ENCODE assay signal across 16 cellular contexts in genomic region chr7:94423865-94424264, GRCh38. TPM values are rescaled to one million over a fixed set of nuclear protein-coding genes. Genes with fewer than 3 reads are reported as not detected.
DNase-seq lines count a peak whose midpoint lies in the region.
"Had no signal": no experiment of that assay in that cellular context is flagged by ENCODE, and none has a peak within 500 bp of the region (broad histone marks: within the 10 kb centered on the region; RNA-seq: fewer than 3 reads in every experiment).

No MANE protein-coding gene starts in this region.

- H3K4me1 ChIP-seq in adipocyte (ENCODE audit: control insufficient read depth, insufficient read depth, low read length): peaks cover 63% of the 10 kb centered on the region
- H3K4me1 ChIP-seq in skeletal muscle satellite cell (ENCODE audit: control insufficient read depth, insufficient read depth, low read length): peaks cover 55% of the 10 kb centered on the region
- H3K4me1 ChIP-seq: BLaER1 treated with 17β-estradiol and CSF1 and Interleukin-3, amounts not matched to agents 10 nM and 100 nM; upper lobe of right lung had no signal

- in situ Hi-C loops in ACHN (cut with HindIII; ENCODE audit: low pct_ligation_motif_present, low pct_unique_long_range_greater_than_20kb, low sequenced_read_pairs): no loop called here

- no peaks in the 10 kb centered on the region for H3K9me3 ChIP-seq in adipocyte (ENCODE audit: control insufficient read depth, low read length)
- no peaks in the 10 kb centered on the region for H3K9me3 ChIP-seq in skeletal muscle satellite cell (replicated peaks; ENCODE audit: low read length)
- H3K9me3 ChIP-seq: BLaER1 treated with 17β-estradiol and CSF1 and Interleukin-3, amounts not matched to agents 10 nM and 100 nM; HAP-1; upper lobe of right lung had no signal

- intact Hi-C loops in cardiac septum (cut with DNase I): no loop called here

- H3K9ac ChIP-seq in adipocyte (ENCODE audit: low read length) (peak overlapping the region; percentile 97), skeletal muscle satellite cell (ENCODE audit: low read depth, low read length) (peak overlapping the region; percentile 71)
- H3K9ac ChIP-seq: BLaER1 treated with 17β-estradiol and CSF1 and Interleukin-3, amounts not matched to agents 10 nM and 100 nM had no signal

- H3K27me3 ChIP-seq in adipocyte (replicated peaks; ENCODE audit: control insufficient read depth, insufficient read depth, low read length): no peaks in the 10 kb centered on the region
- H3K27me3 ChIP-seq in skeletal muscle satellite cell (ENCODE audit: control insufficient read depth, insufficient read depth, low read length): no peaks in the 10 kb centered on the region
- H3K27me3 ChIP-seq: BLaER1 treated with 17β-estradiol and CSF1 and Interleukin-3, amounts not matched to agents 10 nM and 100 nM; upper lobe of right lung had no signal

- DNase-seq in EH (ENCODE audit: low read depth) (peak; percentile 94), adipocyte (ENCODE audit: low read depth) (peak; percentile 70), fibroblast of peridontal ligament (ENCODE audit: extremely low read depth) (peak; percentile 86), cardiac septum (ENCODE audit: low spot score) (no peak), ACHN (no peak), GM19240 (ENCODE audit: insufficient read length, low spot score) (no peak)
- no peak for DNase-seq in stimulated activated naive CD4-positive, alpha-beta T cell (lab: John Stamatoyannopoulos, UW)
- DNase-seq: activated T-cell treated with anti-CD3 and anti-CD28 coated beads, Interleukin-2, amount 50 U/mL, for 4 hours; amygdala; NCI-H345; stimulated activated CD4-positive, alpha-beta T cell treated with anti-CD3 and anti-CD28 coated beads, Interleukin-12 subunit alpha, Interleukin-12 subunit beta, amount 100 ng/mL, for 4 hours; upper lobe of right lung had no signal

- peak overlapping the region; percentile 50 for H3K4me2 ChIP-seq in skeletal muscle satellite cell (ENCODE audit: low read length)
- H3K4me2 ChIP-seq: BLaER1 treated with 17β-estradiol and CSF1 and Interleukin-3, amounts not matched to agents 10 nM and 100 nM had no signal

- H3K36me3 ChIP-seq in adipocyte (ENCODE audit: control insufficient read depth, insufficient read depth, low read length, severe bottlenecking): peaks cover 100% of the 10 kb centered on the region
- peaks cover 97% of the 10 kb centered on the region for H3K36me3 ChIP-seq in skeletal muscle satellite cell (ENCODE audit: insufficient read depth, low read length)
- H3K36me3 ChIP-seq: BLaER1 treated with 17β-estradiol and CSF1 and Interleukin-3, amounts not matched to agents 10 nM and 100 nM; HAP-1 had no signal

- H3K4me3 ChIP-seq in adipocyte (ENCODE audit: low read length) (no peak overlapping the region), skeletal muscle satellite cell (ENCODE audit: low read length) (no peak overlapping the region)
- H3K4me3 ChIP-seq: BLaER1 treated with 17β-estradiol and CSF1 and Interleukin-3, amounts not matched to agents 10 nM and 100 nM; HAP-1; lung; upper lobe of right lung had no signal

RNA-seq across cellular contexts. Expression of gene COL1A2, which starts 29.2 kb away (rescaled TPM):
- total RNA-seq in skeletal muscle satellite cell (2012; rRNA removed): 1,338 and 2,345 TPM in 2 replicates
- total RNA-seq in cardiac septum: 170 TPM

Comparison
In these comparisons a context has a peak if more than half of its experiments do, and no peak if none do; other contexts are left out.
1. DNase-seq: peak in EH (single experiment), adipocyte (single experiment) and fibroblast of peridontal ligament (single experiment); none in cardiac septum (single experiment), ACHN (single experiment), stimulated activated naive CD4-positive, alpha-beta T cell (0 of 6) and GM19240 (single experiment).